Comparison of ENCODE assay signal across 11 cellular contexts in genomic region chr1:160789702-160790611, GRCh38. TPM values are rescaled to one million over a fixed set of nuclear protein-coding genes. Genes with fewer than 3 reads are reported as not detected.
A peak's percentile ranks its signal among the peaks of the same experiment; 100 is the strongest.
DNase-seq lines count a peak whose midpoint lies in the region; ATAC-seq lines count a peak whose summit lies in the region.
"Had no signal": no experiment of that assay in that cellular context is flagged by ENCODE, and none has a peak within 500 bp of the region (broad histone marks: within the 10 kb centered on the region; RNA-seq: fewer than 3 reads in every experiment).

No MANE protein-coding gene starts in this region.

- H3K36me3 ChIP-seq in naive thymus-derived CD4-positive, alpha-beta T cell (ENCODE audit: control insufficient read depth in 2 of 3, insufficient read depth in 3 of 3, low read length in 3 of 3), result no peaks in the 10 kb centered on the region

- H3K27me3 Mint-ChIP-seq in naive thymus-derived CD4-positive, alpha-beta T cell, result peaks cover 0 to 22% (median 0%) of the 10 kb centered on the region in 5 donors

- H3K9me3 Mint-ChIP-seq in naive thymus-derived CD4-positive, alpha-beta T cell, result peaks cover 0 to 1% (median 0%) of the 10 kb centered on the region in 11 donors
- H3K9me3 Mint-ChIP-seq: activated naive CD4-positive, alpha-beta T cell treated with anti-CD3 and anti-CD28 coated beads for 36 hours; nephron had no signal

- H3K4me3 ChIP-seq in naive thymus-derived CD4-positive, alpha-beta T cell (ENCODE audit: low read length), result no peak overlapping the region

- POLR2A ChIA-PET in naive thymus-derived CD4-positive, alpha-beta T cell (lab: Charles Lee), result interaction anchor here (0.8 kb wide), 1 partner anchor 328 kb away, joined by 6 read pairs; the partner anchor contains the start of genes NIT1 and PFDN2

- no peaks in the 10 kb centered on the region for H3K9me3 ChIP-seq in naive thymus-derived CD4-positive, alpha-beta T cell (ENCODE audit: control insufficient read depth in 2 of 3, low read length in 3 of 3)

- no peak overlapping the region for H3K4me3 Mint-ChIP-seq in naive thymus-derived CD4-positive, alpha-beta T cell
- H3K4me3 Mint-ChIP-seq: activated naive CD4-positive, alpha-beta T cell treated with anti-CD3 and anti-CD28 coated beads for 36 hours; nephron had no signal

- H3K27ac Mint-ChIP-seq in naive thymus-derived CD4-positive, alpha-beta T cell, result peak overlapping the region in 5 of 9 donors; percentile 24 to 56 (median 48)
- H3K27ac Mint-ChIP-seq: activated naive CD4-positive, alpha-beta T cell treated with anti-CD3 and anti-CD28 coated beads for 36 hours; nephron had no signal

- no peak overlapping the region for H3K27ac ChIP-seq in naive thymus-derived CD4-positive, alpha-beta T cell (ENCODE audit: low read depth, low read length)

- ATAC-seq in GM18867 (IDR thresholded peaks at IDR 0.05; ENCODE audit: unreplicated experiment) (peak; percentile 91), GM21786 (IDR thresholded peaks at IDR 0.05; ENCODE audit: unreplicated experiment) (peak; percentile 80), HG03575 (IDR thresholded peaks at IDR 0.05; ENCODE audit: extremely low read depth, insufficient number of reproducible peaks, low FRiP score, unreplicated experiment) (peak; percentile 50)
- ATAC-seq in naive thymus-derived CD4-positive, alpha-beta T cell, result peak; percentile 85

- CTCF ChIA-PET in naive thymus-derived CD4-positive, alpha-beta T cell (lab: Charles Lee), result interaction anchor here (1.0 kb wide), 2 partner anchors 9 to 12 kb away, joined by 3 read pairs; no protein-coding TSS in a partner anchor

- peaks cover 0 to 3% of the 10 kb centered on the region in 2 donors for H3K4me1 ChIP-seq in naive thymus-derived CD4-positive, alpha-beta T cell (ENCODE audit: control insufficient read depth in 2 of 2, insufficient read depth in 2 of 2, low read length in 2 of 2)

- DNase-seq in naive thymus-derived CD4-positive, alpha-beta T cell, result no peak
- DNase-seq in T-helper 9 cell (no peak), GF-D8 (lab: John Stamatoyannopoulos, UW) (no peak), epidermal melanocyte (ENCODE audit: insufficient read length, low spot score) (no peak), iPS-NIHi11 (ENCODE audit: low spot score) (no peak)
- DNase-seq: activated naive CD4-positive, alpha-beta T cell treated with anti-CD3 and anti-CD28 coated beads for 36 hours had no signal

- no peaks in the 10 kb centered on the region for H3K27me3 ChIP-seq in naive thymus-derived CD4-positive, alpha-beta T cell (ENCODE audit: control insufficient read depth in 2 of 2, insufficient read depth in 2 of 2, low read length in 2 of 2)

- intact Hi-C loops in naive thymus-derived CD4-positive, alpha-beta T cell (cut with micrococcal nuclease), result no loop called here

- H3K36me3 Mint-ChIP-seq in naive thymus-derived CD4-positive, alpha-beta T cell, result peaks cover 0 to 2% (median 0%) of the 10 kb centered on the region in 5 donors

- H3K4me1 Mint-ChIP-seq in naive thymus-derived CD4-positive, alpha-beta T cell, result peaks cover 12 to 19% (median 16%) of the 10 kb centered on the region in 7 donors
- H3K4me1 Mint-ChIP-seq: nephron had no signal

RNA-seq across cellular contexts. Expression of gene LY9, which starts 6.0 kb away (rescaled TPM):
- total RNA-seq in naive thymus-derived CD4-positive, alpha-beta T cell, result 100 to 1,000 TPM in 4 of 5 experiments, 1 to 10 TPM in 1; 5.6 to 141 (median 105) TPM
- 100 to 1,000 TPM; 182 to 225 TPM for polyA plus RNA-seq in naive thymus-derived CD4-positive, alpha-beta T cell
- total RNA-seq: fibroblast of lung had no signal
- polyA plus RNA-seq: fibroblast of lung had no signal

RNA-seq across cellular contexts. Expression of gene SLAMF7, which starts 50.9 kb away (rescaled TPM):
- total RNA-seq in naive thymus-derived CD4-positive, alpha-beta T cell, result 10 to 100 TPM in 2 of 5 experiments, 1 to 10 TPM in 3; 1.9 to 39.3 (median 7.7) TPM
- polyA plus RNA-seq in naive thymus-derived CD4-positive, alpha-beta T cell, result under 1 TPM; 0.21 to 0.52 TPM
- total RNA-seq: fibroblast of lung had no signal
- polyA plus RNA-seq: fibroblast of lung had no signal
